ENCODE assay signal across 32 cellular contexts in genomic region chrX:78922754-78923153, GRCh38. TPM values are rescaled to one million over a fixed set of nuclear protein-coding genes. Genes with fewer than 3 reads are reported as not detected.
DNase-seq lines count a peak whose midpoint lies in the region; ATAC-seq and TF ChIP-seq lines count a peak whose summit lies in the region.
"Had no signal": no experiment of that assay in that cellular context is flagged by ENCODE, and none has a peak within 500 bp of the region (broad histone marks: within the 10 kb centered on the region; RNA-seq: fewer than 3 reads in every experiment).

No MANE protein-coding gene starts in this region.

- intact Hi-C loops in MCF 10A (cut with micrococcal nuclease) (no loop called here), left ventricle myocardium superior (cut with micrococcal nuclease) (no loop called here)

- H3K4me1 Mint-ChIP-seq in stimulated activated naive CD8-positive, alpha-beta T cell treated with anti-CD3 and anti-CD28 coated beads, Interleukin-15, Interleukin-2, amounts not matched to agents 100 ng/mL and 50 ng/mL, for 24 hours (ENCODE audit: low read depth): peaks cover 27% of the 10 kb centered on the region
- H3K4me1 Mint-ChIP-seq in stimulated activated naive CD8-positive, alpha-beta T cell treated with anti-CD3 and anti-CD28 coated beads, Interleukin-15, amount 100 ng/mL, for 72 hours: peaks cover 11% of the 10 kb centered on the region
- H3K4me1 Mint-ChIP-seq in T-helper 1 cell treated with Interleukin-12 subunit alpha and Interleukin-12 subunit beta and Interleukin-4 antibody, amounts not matched to agents 30 μg/mL and 1 μg/mL, for 36 hours (ENCODE audit: low read depth): peaks cover 9% of the 10 kb centered on the region
- no peaks in the 10 kb centered on the region for H3K4me1 Mint-ChIP-seq in MCF 10A (ENCODE audit: insufficient read depth, unreplicated experiment)

- no peaks in the 10 kb centered on the region for H3K27me3 Mint-ChIP-seq in stimulated activated naive CD8-positive, alpha-beta T cell treated with anti-CD3 and anti-CD28 coated beads, Interleukin-15, Interleukin-2, amounts not matched to agents 100 ng/mL and 50 ng/mL, for 24 hours
- no peaks in the 10 kb centered on the region for H3K27me3 Mint-ChIP-seq in stimulated activated naive CD8-positive, alpha-beta T cell treated with anti-CD3 and anti-CD28 coated beads, Interleukin-15, amount 100 ng/mL, for 72 hours
- no peaks in the 10 kb centered on the region for H3K27me3 Mint-ChIP-seq in T-helper 1 cell treated with Interleukin-12 subunit alpha and Interleukin-12 subunit beta and Interleukin-4 antibody, amounts not matched to agents 30 μg/mL and 1 μg/mL, for 36 hours (ENCODE audit: low read depth)
- no peaks in the 10 kb centered on the region for H3K27me3 Mint-ChIP-seq in MCF 10A (ENCODE audit: insufficient read depth, unreplicated experiment)

- ATAC-seq in stimulated activated naive CD8-positive, alpha-beta T cell treated with anti-CD3 and anti-CD28 coated beads, Interleukin-15, amount 100 ng/mL, for 72 hours: no peak
- ATAC-seq in GM21526 (IDR thresholded peaks at IDR 0.05; ENCODE audit: low FRiP score, unreplicated experiment) (peak; percentile 11), left ventricle myocardium superior (no peak)
- ATAC-seq: foreskin keratinocyte, HepG2, Right ventricle myocardium inferior had no signal

- BruUV-seq in MCF 10A (replicated peaks; lab: Mats Ljungman, UMichigan): no TSS peak

- CTCF ChIA-PET in MCF 10A (lab: Yijun Ruan, JAX): no interaction called here

- peaks cover 4% of the 10 kb centered on the region for H3K9me3 Mint-ChIP-seq in stimulated activated naive CD8-positive, alpha-beta T cell treated with anti-CD3 and anti-CD28 coated beads, Interleukin-15, Interleukin-2, amounts not matched to agents 100 ng/mL and 50 ng/mL, for 24 hours
- peaks cover 7 to 10% of the 10 kb centered on the region in 2 donors for H3K9me3 Mint-ChIP-seq in stimulated activated naive CD8-positive, alpha-beta T cell treated with anti-CD3 and anti-CD28 coated beads, Interleukin-15, amount 100 ng/mL, for 72 hours
- peaks cover 20% of the 10 kb centered on the region for H3K9me3 Mint-ChIP-seq in T-helper 1 cell treated with Interleukin-12 subunit alpha and Interleukin-12 subunit beta and Interleukin-4 antibody, amounts not matched to agents 30 μg/mL and 1 μg/mL, for 36 hours
- peaks cover 25% of the 10 kb centered on the region for H3K9me3 Mint-ChIP-seq in MCF 10A (ENCODE audit: unreplicated experiment)

- no peak overlapping the region for H3K4me3 Mint-ChIP-seq in stimulated activated naive CD8-positive, alpha-beta T cell treated with anti-CD3 and anti-CD28 coated beads, Interleukin-15, Interleukin-2, amounts not matched to agents 100 ng/mL and 50 ng/mL, for 24 hours
- no peak overlapping the region for H3K4me3 Mint-ChIP-seq in stimulated activated naive CD8-positive, alpha-beta T cell treated with anti-CD3 and anti-CD28 coated beads, Interleukin-15, amount 100 ng/mL, for 72 hours
- no peak overlapping the region for H3K4me3 Mint-ChIP-seq in T-helper 1 cell treated with Interleukin-12 subunit alpha and Interleukin-12 subunit beta and Interleukin-4 antibody, amounts not matched to agents 30 μg/mL and 1 μg/mL, for 36 hours
- no peak overlapping the region for H3K4me3 Mint-ChIP-seq in MCF 10A (ENCODE audit: unreplicated experiment)

- POLR2A ChIA-PET in MCF 10A (lab: Yijun Ruan, JAX): no interaction called here

- DNase-seq in stimulated activated naive CD8-positive, alpha-beta T cell treated with anti-CD3 and anti-CD28 coated beads, Interleukin-15, amount 100 ng/mL, for 72 hours: no peak
- no peak for DNase-seq in SW 1271 (lab: John Stamatoyannopoulos, UW)
- no peak for DNase-seq in OCI-M1 (lab: John Stamatoyannopoulos, UW)
- no peak for DNase-seq in MCF 10A (ENCODE audit: unreplicated experiment)
- DNase-seq in left ventricle myocardium superior: no peak
- DNase-seq: activated CD4-positive, alpha-beta T cell treated with anti-CD3 and anti-CD28 coated beads, Interleukin-2, amount 50 U/mL, for 4 hours; activated CD4-positive, CD25-positive, alpha-beta regulatory T cell; activated gamma-delta T cell; BE2C; DMS153; effector CD8-positive, alpha-beta T cell; erythroblast; foreskin keratinocyte; H7; mesendoderm; NCI-H1417; NCI-H2081 treated with DMSO at 0.1 percent for 48 hours; NCI-H82; nucleus accumbens; small intestine; stimulated activated CD4-positive, alpha-beta T cell treated with anti-CD3 and anti-CD28 coated beads, Interleukin-2, amount 100 ng/mL, for 48 hours; stimulated activated naive CD4-positive, alpha-beta T cell; T1000 had no signal

- no peaks in the 10 kb centered on the region for H3K36me3 Mint-ChIP-seq in stimulated activated naive CD8-positive, alpha-beta T cell treated with anti-CD3 and anti-CD28 coated beads, Interleukin-15, Interleukin-2, amounts not matched to agents 100 ng/mL and 50 ng/mL, for 24 hours (ENCODE audit: low read depth)
- H3K36me3 Mint-ChIP-seq in T-helper 1 cell treated with Interleukin-12 subunit alpha and Interleukin-12 subunit beta and Interleukin-4 antibody, amounts not matched to agents 30 μg/mL and 1 μg/mL, for 36 hours (ENCODE audit: low read depth): peaks cover 14% of the 10 kb centered on the region
- H3K36me3 Mint-ChIP-seq in MCF 10A (ENCODE audit: insufficient read depth, unreplicated experiment): no peaks in the 10 kb centered on the region

- TF ChIP-seq CTCF in MCF 10A (IDR thresholded peaks at IDR 0.05; ENCODE audit: unreplicated experiment): no peak

- H3K27ac Mint-ChIP-seq in stimulated activated naive CD8-positive, alpha-beta T cell treated with anti-CD3 and anti-CD28 coated beads, Interleukin-15, Interleukin-2, amounts not matched to agents 100 ng/mL and 50 ng/mL, for 24 hours: peak overlapping the region; percentile 83
- H3K27ac Mint-ChIP-seq in stimulated activated naive CD8-positive, alpha-beta T cell treated with anti-CD3 and anti-CD28 coated beads, Interleukin-15, amount 100 ng/mL, for 72 hours: peak overlapping the region in 1 of 2 donors; percentile 37
- H3K27ac Mint-ChIP-seq in T-helper 1 cell treated with Interleukin-12 subunit alpha and Interleukin-12 subunit beta and Interleukin-4 antibody, amounts not matched to agents 30 μg/mL and 1 μg/mL, for 36 hours: peak overlapping the region; percentile 68
- no peak overlapping the region for H3K27ac Mint-ChIP-seq in MCF 10A (ENCODE audit: low read depth, unreplicated experiment)

RNA-seq across cellular contexts. Expression of gene P2RY10, which starts 22.4 kb away (rescaled TPM):
- total RNA-seq in MCF 10A (2022) (not detected in 2 replicates), left ventricle myocardium superior (0.20 TPM)
- total RNA-seq: bronchial epithelial cell, foreskin keratinocyte, G401, H7, HepG2, LHCN-M2, myocyte, Right ventricle myocardium inferior had no signal
